Comparison of ENCODE assay signal across 19 cellular contexts in the genomic region with DNA sequence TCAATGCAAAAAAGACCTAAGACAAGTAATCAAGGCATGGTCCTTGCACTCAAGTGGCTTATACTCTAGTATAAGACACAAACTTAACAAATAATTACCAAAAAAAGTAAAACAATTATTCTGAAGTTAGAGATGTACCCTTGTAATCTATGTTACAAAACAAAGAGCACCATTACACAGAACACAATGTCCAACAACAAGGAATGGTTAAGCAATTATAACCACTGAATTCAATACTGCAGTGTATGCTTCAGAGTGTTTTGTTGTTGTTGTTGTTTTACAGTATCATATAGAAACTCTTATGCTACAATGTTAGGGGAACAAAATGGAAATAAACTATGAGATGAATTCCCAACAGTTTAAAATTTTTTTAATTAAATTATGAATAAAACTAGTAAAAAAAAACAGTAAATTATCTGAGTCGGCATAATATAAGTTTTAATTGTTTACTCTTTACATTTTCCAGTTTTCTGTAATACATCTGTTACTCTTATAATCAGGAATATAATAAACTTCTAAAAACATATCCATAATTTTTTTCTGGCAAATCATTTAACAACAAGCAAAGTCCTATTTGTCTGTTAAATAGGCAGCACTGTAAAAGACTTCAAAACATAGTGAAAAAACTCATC. TPM values are rescaled to one million over a fixed set of nuclear protein-coding genes. Genes with fewer than 3 reads are reported as not detected.
DNase-seq lines count a peak whose midpoint lies in the region; ATAC-seq, FAIRE-seq and TF ChIP-seq lines count a peak whose summit lies in the region.
"Had no signal": no experiment of that assay in that cellular context is flagged by ENCODE, and none has a peak within 500 bp of the region (broad histone marks: within the 10 kb centered on the region; RNA-seq: fewer than 3 reads in every experiment).

No MANE protein-coding gene starts in this region.

- H3K36me3 ChIP-seq in IMR-90 (ENCODE audit: control insufficient read depth, insufficient read depth, low read length) (no peaks in the 10 kb centered on the region), adipocyte (ENCODE audit: control insufficient read depth, insufficient read depth, low read length, severe bottlenecking) (no peaks in the 10 kb centered on the region), gastrocnemius medialis (no peaks in the 10 kb centered on the region), osteoblast (ENCODE audit: insufficient read depth, low read length) (no peaks in the 10 kb centered on the region)
- H3K36me3 ChIP-seq: MG63 had no signal

- no TSS peak for BruUV-seq in IMR-90 (replicated peaks; lab: Mats Ljungman, UMichigan)

- H3K4me1 ChIP-seq in IMR-90 (ENCODE audit: control insufficient read depth, insufficient read depth, low read length) (peaks cover 1% of the 10 kb centered on the region; the same call in 1 of the 2 replicates), adipocyte (ENCODE audit: control insufficient read depth, insufficient read depth, low read length) (peaks cover 52% of the 10 kb centered on the region), gastrocnemius medialis (peaks cover 60 to 72% of the 10 kb centered on the region in 2 donors), osteoblast (ENCODE audit: insufficient read depth, low read length) (no peaks in the 10 kb centered on the region)
- H3K4me1 ChIP-seq: SJCRH30 had no signal

- H3K9me3 ChIP-seq in IMR-90 (ENCODE audit: control insufficient read depth, insufficient read depth, low read length) (no peaks in the 10 kb centered on the region), adipocyte (ENCODE audit: control insufficient read depth, low read length) (no peaks in the 10 kb centered on the region), gastrocnemius medialis (no peaks in the 10 kb centered on the region), osteoblast (ENCODE audit: low read depth, low read length) (no peaks in the 10 kb centered on the region)
- H3K9me3 ChIP-seq: MG63, SJCRH30 had no signal

- H3K23ac ChIP-seq in IMR-90 (ENCODE audit: low read depth, low read length) = no peak overlapping the region

- no peak overlapping the region for H4K8ac ChIP-seq in IMR-90 (ENCODE audit: low read depth in 2 of 2, low read length in 2 of 2)

- CTCF ChIA-PET in IMR-90 (lab: Yijun Ruan, JAX) = no interaction called here

- WGBS in IMR-90 (ENCODE audit: extremely low coverage in 2 of 2, insufficient read length in 1 of 2), 2 experiments = no CpG with 5 or more reads among the region's 1 CpG

- peak; percentile 92 for FAIRE-seq in islet of Langerhans (lab: Jason Lieb, UNC)

- TF ChIP-seq POLR2A in IMR-90 (IDR thresholded peaks at IDR 0.05; ENCODE audit: low read depth, low read length) (no peak), gastrocnemius medialis (IDR thresholded peaks at IDR 0.05) (no peak)

- DNase-seq in IMR-90 = no peak
- no peak for DNase-seq in adipocyte (ENCODE audit: low read depth)
- no peak for DNase-seq in gastrocnemius medialis
- no peak for DNase-seq in osteoblast (ENCODE audit: insufficient read length, low spot score, missing footprints)
- no peak for DNase-seq in midbrain (lab: John Stamatoyannopoulos, UW)
- DNase-seq in head of caudate nucleus = no peak
- DNase-seq: DMS79 treated with DMSO at 0.1 percent for 48 hours, HCEC 1CT, Kasumi-1, MG63, NCI-H1048, NCI-H1436, NCI-H2029, NCI-H345, NCI-H526, PC-9, SJCRH30 had no signal

- H3K79me2 ChIP-seq in osteoblast (ENCODE audit: insufficient read depth, low read length) = peaks cover 80% of the 10 kb centered on the region

- H3K14ac ChIP-seq in IMR-90 (replicated peaks; ENCODE audit: low read depth, low read length) = no peak overlapping the region

- H3K9me1 ChIP-seq in IMR-90 (ENCODE audit: insufficient read depth, low read length) = peaks cover 2% of the 10 kb centered on the region; the same call in 1 of the 2 replicates

- no peak overlapping the region for H4K91ac ChIP-seq in IMR-90 (ENCODE audit: insufficient read depth, low read depth, low read length)

- no peak overlapping the region for H2BK15ac ChIP-seq in IMR-90 (ENCODE audit: low read depth, low read length)

- H2AFZ ChIP-seq in IMR-90 (replicated peaks; ENCODE audit: low read length, poor library complexity) (no peak overlapping the region), osteoblast (ENCODE audit: low read length) (no peak overlapping the region)
- H2AFZ ChIP-seq: PC-9 had no signal

- no peak overlapping the region for H2AK9ac ChIP-seq in IMR-90 (replicated peaks; ENCODE audit: low read depth, low read length, poor library complexity)

- H3K9ac ChIP-seq in IMR-90 (ENCODE audit: low read depth, low read length) (no peak overlapping the region), adipocyte (ENCODE audit: low read length) (peak overlapping the region; percentile 8)

- no peak overlapping the region for H3K18ac ChIP-seq in IMR-90 (ENCODE audit: low read depth, low read length)

- no peak overlapping the region for H2BK120ac ChIP-seq in IMR-90 (ENCODE audit: low read depth, low read length)

- no peak overlapping the region for H2BK20ac ChIP-seq in IMR-90 (ENCODE audit: low read depth, low read length)

- POLR2A ChIA-PET in IMR-90 (lab: Charles Lee; ENCODE audit: unreplicated experiment) = no interaction called here

- ATAC-seq in IMR-90 (ENCODE audit: low read depth) (no peak), gastrocnemius medialis (peak; percentile 91 to 92), GM19463 (IDR thresholded peaks at IDR 0.05; ENCODE audit: unreplicated experiment) (no peak)

- in situ Hi-C loops in IMR-90 (cut with MboI; ENCODE audit: low sequenced_read_pairs) = no loop called here
- in situ Hi-C loops in gastrocnemius medialis (cut with MboI; ENCODE audit: low sequenced_read_pairs in 4 of 4) = no loop called here

- intact Hi-C loops in IMR-90 (cut with micrococcal nuclease) (no loop called here), gastrocnemius medialis (cut with DNase I; ENCODE audit: low total_unique reads) (no loop called here), head of caudate nucleus (cut with DNase I) (no loop called here)

- no peak overlapping the region for H2AK5ac ChIP-seq in IMR-90 (ENCODE audit: low read depth, low read length)

- no peak overlapping the region for H3K4me2 ChIP-seq in IMR-90 (ENCODE audit: low read depth, low read length)
- H3K4me2 ChIP-seq in osteoblast (ENCODE audit: insufficient read depth, low read length) = no peak overlapping the region
- H3K4me2 ChIP-seq: PC-9 had no signal

- H3K27ac ChIP-seq in IMR-90 (ENCODE audit: insufficient read depth, low read length) = no peak overlapping the region
- peak overlapping the region; percentile 27 to 64 (median 49) for H3K27ac ChIP-seq in gastrocnemius medialis
- H3K27ac ChIP-seq in osteoblast (ENCODE audit: low read depth, low read length) = no peak overlapping the region
- H3K27ac ChIP-seq: PC-9, SJCRH30 had no signal

- dilution Hi-C loops in IMR-90 (cut with HindIII; ENCODE audit: low sequenced_read_pairs, unreplicated experiment) = no loop called here

- H3K79me1 ChIP-seq in IMR-90 (ENCODE audit: low read depth in 1 of 2, low read length in 2 of 2) = peaks cover 16 to 53% of the 10 kb centered on the region in 2 experiments

- no peak overlapping the region for H3K56ac ChIP-seq in IMR-90 (ENCODE audit: extremely low read depth, insufficient read depth, low read length)

- no peak overlapping the region for H3K4ac ChIP-seq in IMR-90 (ENCODE audit: low read depth, low read length)

- TF ChIP-seq CTCF in IMR-90 (conservative IDR thresholded peaks at IDR 0.05; ENCODE audit: low read depth, low read length) = no peak
- TF ChIP-seq CTCF in gastrocnemius medialis (IDR thresholded peaks at IDR 0.05 in 4 of 5, conservative IDR thresholded peaks at IDR 0.05 in 1 of 5) = no peak
- no peak for TF ChIP-seq CTCF in osteoblast (IDR thresholded peaks at IDR 0.05; ENCODE audit: extremely low read depth, low read depth, low read length)

- no peaks in the 10 kb centered on the region for H3K27me3 ChIP-seq in IMR-90 (ENCODE audit: control insufficient read depth, insufficient read depth, low read length)
- H3K27me3 ChIP-seq in adipocyte (replicated peaks; ENCODE audit: control insufficient read depth, insufficient read depth, low read length) = no peaks in the 10 kb centered on the region
- no peaks in the 10 kb centered on the region for H3K27me3 ChIP-seq in gastrocnemius medialis
- no peaks in the 10 kb centered on the region for H3K27me3 ChIP-seq in osteoblast (ENCODE audit: insufficient read depth, low read length)
- H3K27me3 ChIP-seq: MG63, SJCRH30 had no signal

- H2BK5ac ChIP-seq in IMR-90 (ENCODE audit: low read depth, low read length, poor library complexity, severe bottlenecking) = no peak overlapping the region

- no peak overlapping the region for H4K5ac ChIP-seq in IMR-90 (ENCODE audit: low read depth, low read length)

- no peak for TF ChIP-seq RAD21 in IMR-90 (IDR thresholded peaks at IDR 0.05; ENCODE audit: low read length)

- H4K20me1 ChIP-seq in IMR-90 (ENCODE audit: insufficient read depth, low read length) = peaks cover 57% of the 10 kb centered on the region
- peaks cover 63% of the 10 kb centered on the region for H4K20me1 ChIP-seq in osteoblast (ENCODE audit: insufficient read depth, low read length)

- H3K4me3 ChIP-seq in IMR-90 (ENCODE audit: insufficient read depth, low read depth, low read length) = no peak overlapping the region
- peak overlapping the region; percentile 55 for H3K4me3 ChIP-seq in adipocyte (ENCODE audit: low read length)
- H3K4me3 ChIP-seq in gastrocnemius medialis = no peak overlapping the region
- no peak overlapping the region for H3K4me3 ChIP-seq in osteoblast (ENCODE audit: insufficient read depth, low read length)
- H3K4me3 ChIP-seq: MG63, PC-9, SJCRH30 had no signal

TF ChIP-seq in IMR-90, 13 proteins besides CTCF, POLR2A, EP300 and RAD21 (continues in another document):
- TF ChIP-seq CHD1 (IDR thresholded peaks at IDR 0.05; ENCODE audit: low read depth, low read length) (no peak), MAFK (IDR thresholded peaks at IDR 0.05; ENCODE audit: low read depth, low read length) (peak; percentile 74), ELK1 (IDR thresholded peaks at IDR 0.05; ENCODE audit: borderline replicate concordance, low read depth, low read length) (no peak), SMC3 (IDR thresholded peaks at IDR 0.05; ENCODE audit: low read depth, low read length) (no peak), RCOR1 (IDR thresholded peaks at IDR 0.05; ENCODE audit: insufficient replicate concordance, low read length) (no peak)

RNA-seq across cellular contexts. Expression of gene ROCK2, which starts 29.2 kb away (rescaled TPM):
- total RNA-seq in IMR-90 (2012; rRNA removed) (28.3 and 59.7 TPM in 2 replicates), gastrocnemius medialis (10 to 100 TPM; 42.0 to 85.4 (median 70.7) TPM), osteoblast (55.1 and 59.7 TPM in 2 replicates)
- 7.1 and 9.0 TPM in 2 replicates for polyA plus RNA-seq in IMR-90 (2012; rRNA removed)
- 1.2 and 1.8 TPM in 2 replicates for polyA plus RNA-seq in IMR-90 (2012; cell fraction: cytosol; rRNA removed)
- 1.1 and 6.1 TPM in 2 replicates for polyA plus RNA-seq in IMR-90 (2012; cell fraction: nucleus; rRNA removed; ENCODE audit: low replicate concordance)

Comparison
In these comparisons a context has a peak if more than half of its experiments do, and no peak if none do; other contexts are left out.
1. ATAC-seq: peak in gastrocnemius medialis (2 of 2); none in IMR-90 (single experiment) and GM19463 (single experiment).
2. H3K27ac ChIP-seq: peak in gastrocnemius medialis (4 of 4); none in IMR-90 (single experiment) and osteoblast (single experiment).